33 cellular contexts compared by ENCODE assay signal in the genomic region with DNA sequence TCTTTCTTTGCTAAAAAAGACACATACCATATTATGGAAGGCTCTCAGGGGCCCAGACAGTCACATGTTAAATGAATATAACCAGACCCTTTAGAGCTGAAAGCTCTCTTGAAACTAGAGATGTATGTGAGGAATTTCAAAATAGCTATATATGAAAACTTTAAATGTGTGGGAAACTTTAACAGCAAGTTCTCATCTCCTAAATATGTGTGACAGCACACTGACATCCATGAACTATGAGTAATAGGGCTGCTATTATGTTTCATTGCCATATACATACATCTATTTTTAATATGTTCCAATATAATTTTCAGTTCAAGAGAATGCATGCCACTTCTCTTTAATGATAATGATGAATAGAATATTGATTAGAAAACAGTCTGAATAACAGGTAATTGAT.
DNase-seq lines count a peak whose midpoint lies in the region; ATAC-seq, FAIRE-seq and TF ChIP-seq lines count a peak whose summit lies in the region.
"Had no signal": no experiment of that assay in that cellular context is flagged by ENCODE, and none has a peak within 500 bp of the region (broad histone marks: within the 10 kb centered on the region; RNA-seq: fewer than 3 reads in every experiment).

No MANE protein-coding gene starts in this region.

- no peak overlapping the region for H2AFZ ChIP-seq in astrocyte (ENCODE audit: low read depth, low read length)

- H3K9ac ChIP-seq in astrocyte (ENCODE audit: low read length) (peak overlapping the region; percentile 19), skeletal muscle satellite cell (ENCODE audit: low read depth, low read length) (peak overlapping the region; percentile 6)

- no peaks in the 10 kb centered on the region for H3K27me3 Mint-ChIP-seq in astrocyte (ENCODE audit: low read depth, unreplicated experiment)
- no peaks in the 10 kb centered on the region for H3K27me3 Mint-ChIP-seq in immature natural killer cell (ENCODE audit: low read depth in 3 of 3)
- H3K27me3 Mint-ChIP-seq: activated naive CD4-positive, alpha-beta T cell treated with anti-CD3 and anti-CD28 coated beads, Interleukin-2, amount 50 U/mL, for 24 hours; dendritic cell treated with granulocyte-macrophage colony-stimulating factor and Interleukin-4, amounts not matched to agents 40 ng/mL and 50 ng/mL, for 4 days had no signal

- no peaks in the 10 kb centered on the region for H3K79me2 ChIP-seq in astrocyte (ENCODE audit: insufficient read depth, low read length)

- H3K4me2 ChIP-seq in astrocyte (ENCODE audit: low read length) = peak overlapping the region; percentile 36
- no peak overlapping the region for H3K4me2 ChIP-seq in skeletal muscle satellite cell (ENCODE audit: low read length)

- H3K4me1 ChIP-seq in astrocyte (ENCODE audit: insufficient read depth, low read length) (no peaks in the 10 kb centered on the region), skeletal muscle satellite cell (ENCODE audit: control insufficient read depth, insufficient read depth, low read length) (peaks cover 6% of the 10 kb centered on the region)
- H3K4me1 ChIP-seq: Caco-2, gastroesophageal sphincter, Peyer's patch, thyroid gland had no signal

- peak; percentile 63 for FAIRE-seq in astrocyte (lab: Jason Lieb, UNC)

- no peaks in the 10 kb centered on the region for H4K20me1 ChIP-seq in astrocyte (ENCODE audit: insufficient read depth, low read length)

- H3K9me3 ChIP-seq in astrocyte (ENCODE audit: insufficient read depth, low read depth, low read length) (no peaks in the 10 kb centered on the region), skeletal muscle satellite cell (replicated peaks; ENCODE audit: low read length) (no peaks in the 10 kb centered on the region)
- H3K9me3 ChIP-seq: Caco-2, gastroesophageal sphincter, ovary, Peyer's patch, thyroid gland had no signal

- TF ChIP-seq CTCF in astrocyte (IDR thresholded peaks at IDR 0.05; ENCODE audit: insufficient read depth, low read depth, low read length) (no peak), fibroblast of mammary gland (conservative IDR thresholded peaks at IDR 0.05; ENCODE audit: control insufficient read depth, insufficient read depth, low read depth, low read length) (no peak)

- H3K4me3 ChIP-seq in astrocyte (ENCODE audit: insufficient read depth, low read depth, low read length) = no peak overlapping the region
- no peak overlapping the region for H3K4me3 ChIP-seq in fibroblast of mammary gland (ENCODE audit: control insufficient read depth, low read depth, low read length)
- no peak overlapping the region for H3K4me3 ChIP-seq in skeletal muscle satellite cell (ENCODE audit: low read length)
- H3K4me3 ChIP-seq: cardiac muscle cell, gastroesophageal sphincter, ovary, Peyer's patch, skin epidermis, thyroid gland had no signal

- H3K4me3 Mint-ChIP-seq in astrocyte (ENCODE audit: unreplicated experiment) = no peak overlapping the region
- H3K4me3 Mint-ChIP-seq in immature natural killer cell = no peak overlapping the region
- H3K4me3 Mint-ChIP-seq: activated naive CD4-positive, alpha-beta T cell treated with anti-CD3 and anti-CD28 coated beads, Interleukin-2, amount 50 U/mL, for 24 hours; dendritic cell treated with granulocyte-macrophage colony-stimulating factor and Interleukin-4, amounts not matched to agents 40 ng/mL and 50 ng/mL, for 4 days; nephron had no signal

- H3K36me3 ChIP-seq in astrocyte (ENCODE audit: insufficient read depth, low read length) (no peaks in the 10 kb centered on the region), skeletal muscle satellite cell (ENCODE audit: insufficient read depth, low read length) (no peaks in the 10 kb centered on the region)
- H3K36me3 ChIP-seq: cardiac muscle cell, gastroesophageal sphincter, ovary, Peyer's patch, thyroid gland, WERI-Rb-1 had no signal

- ATAC-seq in activated CD4-positive, CD25-positive, alpha-beta regulatory T cell treated with anti-CD3 and anti-CD28 coated beads, Interleukin-2, amount 50 U/mL, for 24 hours = no peak
- ATAC-seq: gastroesophageal sphincter, HCT116 had no signal

- H3K9me3 Mint-ChIP-seq in astrocyte (ENCODE audit: unreplicated experiment) (no peaks in the 10 kb centered on the region), immature natural killer cell (peaks cover 0 to 7% (median 4%) of the 10 kb centered on the region in 6 donors)
- H3K9me3 Mint-ChIP-seq: activated naive CD4-positive, alpha-beta T cell treated with anti-CD3 and anti-CD28 coated beads, Interleukin-2, amount 50 U/mL, for 24 hours; nephron had no signal

- DNase-seq in HCEC 1CT (peak; percentile 80), astrocyte (ENCODE audit: low read depth) (peak; percentile 59), fibroblast of mammary gland (ENCODE audit: low read depth) (peak; percentile 51), immature natural killer cell (no peak)
- DNase-seq in activated T-cell treated with anti-CD3 and anti-CD28 coated beads, Interleukin-2, amount 50 U/mL, for 1 hour = no peak
- DNase-seq: activated CD4-positive, alpha-beta T cell treated with anti-CD3 and anti-CD28 coated beads for 48 hours; activated CD8-positive, alpha-beta memory T cell treated with anti-CD3 and anti-CD28 coated beads for 24 hours; activated T-cell treated with anti-CD3 and anti-CD28 coated beads for 4 hours; amygdala; Caco-2; DMS53; hypothalamus; Kasumi-1; MV-4-11; NCI-H1436; ovary; Peyer's patch; SHP77 treated with DMSO at 0.1 percent for 48 hours; stimulated activated CD4-positive, alpha-beta T cell treated with anti-CD3 and anti-CD28 coated beads, Interleukin-1b, Interleukin-23, amount 100 ng/mL, for 48 hours; T-helper 9 cell; thyroid gland; WERI-Rb-1 had no signal

- H3K4me1 Mint-ChIP-seq in astrocyte (ENCODE audit: low read depth, unreplicated experiment) (peaks cover 5% of the 10 kb centered on the region), immature natural killer cell (no peaks in the 10 kb centered on the region)
- H3K4me1 Mint-ChIP-seq: activated naive CD4-positive, alpha-beta T cell treated with anti-CD3 and anti-CD28 coated beads, Interleukin-2, amount 50 U/mL, for 24 hours; nephron had no signal

- H3K27ac Mint-ChIP-seq in astrocyte (ENCODE audit: unreplicated experiment) (peak overlapping the region; percentile 83), immature natural killer cell (no peak overlapping the region)
- H3K27ac Mint-ChIP-seq: activated naive CD4-positive, alpha-beta T cell treated with anti-CD3 and anti-CD28 coated beads, Interleukin-2, amount 50 U/mL, for 24 hours; dendritic cell treated with granulocyte-macrophage colony-stimulating factor and Interleukin-4, amounts not matched to agents 40 ng/mL and 50 ng/mL, for 4 days; nephron had no signal

- peak overlapping the region; percentile 57 for H3K27ac ChIP-seq in astrocyte (ENCODE audit: low read depth, low read length)
- H3K27ac ChIP-seq: C4-2B, cardiac muscle cell, gastroesophageal sphincter, HL-60, ovary, Peyer's patch, skin epidermis, thyroid gland, WERI-Rb-1 had no signal

- H3K36me3 Mint-ChIP-seq in astrocyte (ENCODE audit: low read depth, unreplicated experiment) (no peaks in the 10 kb centered on the region), immature natural killer cell (peaks cover 0 to 2% (median 0%) of the 10 kb centered on the region in 3 donors)
- H3K36me3 Mint-ChIP-seq: activated naive CD4-positive, alpha-beta T cell treated with anti-CD3 and anti-CD28 coated beads, Interleukin-2, amount 50 U/mL, for 24 hours had no signal

- H3K27me3 ChIP-seq in astrocyte (ENCODE audit: insufficient read depth, low read length) (no peaks in the 10 kb centered on the region), skeletal muscle satellite cell (ENCODE audit: control insufficient read depth, insufficient read depth, low read length) (no peaks in the 10 kb centered on the region)
- H3K27me3 ChIP-seq: cardiac muscle cell, gastroesophageal sphincter, ovary, Peyer's patch, thyroid gland had no signal

Comparison
In these comparisons a context has a peak if more than half of its experiments do, and no peak if none do; other contexts are left out.
1. DNase-seq: peak in HCEC 1CT (single experiment), astrocyte (single experiment) and fibroblast of mammary gland (single experiment); none in activated T-cell treated with anti-CD3 and anti-CD28 coated beads, Interleukin-2, amount 50 U/mL, for 1 hour (single experiment) and immature natural killer cell (0 of 3).